ENCODE assay signal across 7 cellular contexts in the genomic region with DNA sequence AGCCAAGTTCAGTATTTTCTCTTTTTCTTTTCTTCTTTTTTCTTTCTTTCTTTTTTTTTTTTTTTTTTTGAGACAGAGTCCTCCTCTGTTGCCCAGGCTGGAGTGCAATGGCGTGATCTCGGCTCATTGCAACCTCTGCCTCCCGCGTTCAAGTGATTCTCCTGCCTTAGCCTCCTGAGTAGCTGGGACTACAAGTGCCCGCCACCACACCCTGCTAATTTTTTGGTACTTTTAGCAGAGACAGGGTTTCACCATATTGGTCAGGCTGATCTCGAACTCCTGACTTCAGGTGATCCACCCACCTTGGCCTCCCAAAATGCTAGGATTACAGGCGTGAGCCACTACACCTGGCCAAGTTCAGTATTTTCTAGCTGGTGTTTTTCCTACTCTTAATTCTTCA. TPM values are rescaled to one million over a fixed set of nuclear protein-coding genes. Genes with fewer than 3 reads are reported as not detected.
DNase-seq lines count a peak whose midpoint lies in the region; ATAC-seq and TF ChIP-seq lines count a peak whose summit lies in the region.
"Not testable (repeated sequence)": the region's sequence is repeated elsewhere in the genome, so short reads cannot be mapped to it uniquely, and the experiment has no call there.
"Had no signal": no experiment of that assay in that cellular context is flagged by ENCODE, and none has a peak within 500 bp of the region (broad histone marks: within the 10 kb centered on the region; RNA-seq: fewer than 3 reads in every experiment).

No MANE protein-coding gene starts in this region.

- not testable (repeated sequence) for DNase-seq in T-helper 17 cell; activated T-cell treated with anti-CD3 and anti-CD28 coated beads, Interleukin-2, amount 50 U/mL, for 72 hours; neural crest cell (ENCODE audit: low read depth, low spot score)
- peak; percentile 54 for DNase-seq in right atrium auricular region (ENCODE audit: low spot score)

- not testable (repeated sequence) for H3K4me1 ChIP-seq in HEK293 (ENCODE audit: control insufficient read depth, insufficient read depth, low read length)
- H3K4me1 ChIP-seq in right atrium auricular region = peaks cover 0 to 39% of the 10 kb centered on the region in 2 donors

- H3K27me3 ChIP-seq in right atrium auricular region = not testable (repeated sequence)

- not testable (repeated sequence) for H3K9me3 ChIP-seq in HEK293 (ENCODE audit: control insufficient read depth, insufficient read depth, low read depth, low read length); T-helper 17 cell (ENCODE audit: control insufficient read depth, low read length, poor library complexity, severe bottlenecking); right atrium auricular region

- POLR2A ChIA-PET in HEK293 (lab: Yijun Ruan, JAX) = interaction anchor here (0.7 to 1.2 kb wide), 4 partner anchors 10 to 37 kb away, joined by 4 to 7 read pairs (median 6); no protein-coding TSS in a partner anchor

- H3K9me3 Mint-ChIP-seq in activated T-cell treated with anti-CD3 and anti-CD28 coated beads, Interleukin-2, amount 50 U/mL, for 72 hours; neural crest cell: not testable (repeated sequence)

- not testable (repeated sequence) for ATAC-seq in T-helper 17 cell; activated T-cell treated with anti-CD3 and anti-CD28 coated beads, Interleukin-2, amount 50 U/mL, for 72 hours (replicated peaks in 1 of 2)

- H3K4me3 ChIP-seq in HEK293 (ENCODE audit: low read depth, low read length); right atrium auricular region: not testable (repeated sequence)

- H3K4me3 Mint-ChIP-seq in T-helper 17 cell (peak overlapping the region; percentile 36), neural crest cell (peak overlapping the region; percentile 92)
- H3K4me3 Mint-ChIP-seq in activated T-cell treated with anti-CD3 and anti-CD28 coated beads, Interleukin-2, amount 50 U/mL, for 72 hours = not testable (repeated sequence)

- H3K36me3 ChIP-seq in HEK293 (ENCODE audit: control insufficient read depth in 2 of 2, insufficient read depth in 1 of 2, low read length in 2 of 2) (peaks cover 14 to 29% of the 10 kb centered on the region in 2 experiments; a peak in 2 of 3 replicates), right atrium auricular region (peaks cover 19% of the 10 kb centered on the region)

- H3K36me3 Mint-ChIP-seq in T-helper 17 cell (ENCODE audit: low read depth); neural crest cell (ENCODE audit: low read depth): not testable (repeated sequence)
- peaks cover 5 to 11% of the 10 kb centered on the region in 2 donors for H3K36me3 Mint-ChIP-seq in activated T-cell treated with anti-CD3 and anti-CD28 coated beads, Interleukin-2, amount 50 U/mL, for 72 hours (ENCODE audit: insufficient read depth in 2 of 2)

- CTCF ChIA-PET in HEK293 (lab: Yijun Ruan, JAX) = interaction anchor here (0.6 to 16.5 kb wide), 8 partner anchors 8 to 460 kb away, joined by 3 to 386 read pairs (median 6); a partner anchor contains a TSS

- not testable (repeated sequence) for TF ChIP-seq CTCF in HEK293 (tag by site-specific recombination; IDR thresholded peaks at IDR 0.05); right atrium auricular region (IDR thresholded peaks at IDR 0.05); neural crest cell (conservative IDR thresholded peaks at IDR 0.05)

- not testable (repeated sequence) for H3K27ac Mint-ChIP-seq in T-helper 17 cell; neural crest cell (ENCODE audit: unreplicated experiment)
- H3K27ac Mint-ChIP-seq in activated T-cell treated with anti-CD3 and anti-CD28 coated beads, Interleukin-2, amount 50 U/mL, for 72 hours = peak overlapping the region; percentile 68

- not testable (repeated sequence) for H3K27me3 Mint-ChIP-seq in T-helper 17 cell; activated T-cell treated with anti-CD3 and anti-CD28 coated beads, Interleukin-2, amount 50 U/mL, for 72 hours (ENCODE audit: low read depth); neural crest cell (ENCODE audit: low read depth)

- H3K27ac ChIP-seq in HEK293 (ENCODE audit: extremely low read depth, low read depth, low read length); right atrium auricular region: not testable (repeated sequence)

- peaks cover 34% of the 10 kb centered on the region for H3K4me1 Mint-ChIP-seq in T-helper 17 cell
- H3K4me1 Mint-ChIP-seq in activated T-cell treated with anti-CD3 and anti-CD28 coated beads, Interleukin-2, amount 50 U/mL, for 72 hours (ENCODE audit: low read depth) = peaks cover 51% of the 10 kb centered on the region
- peaks cover 38% of the 10 kb centered on the region for H3K4me1 Mint-ChIP-seq in neural crest cell

TF ChIP-seq in HEK293, 187 proteins besides CTCF, POLR2A, EP300 and RAD21:
- TF ChIP-seq, protein P1, sequence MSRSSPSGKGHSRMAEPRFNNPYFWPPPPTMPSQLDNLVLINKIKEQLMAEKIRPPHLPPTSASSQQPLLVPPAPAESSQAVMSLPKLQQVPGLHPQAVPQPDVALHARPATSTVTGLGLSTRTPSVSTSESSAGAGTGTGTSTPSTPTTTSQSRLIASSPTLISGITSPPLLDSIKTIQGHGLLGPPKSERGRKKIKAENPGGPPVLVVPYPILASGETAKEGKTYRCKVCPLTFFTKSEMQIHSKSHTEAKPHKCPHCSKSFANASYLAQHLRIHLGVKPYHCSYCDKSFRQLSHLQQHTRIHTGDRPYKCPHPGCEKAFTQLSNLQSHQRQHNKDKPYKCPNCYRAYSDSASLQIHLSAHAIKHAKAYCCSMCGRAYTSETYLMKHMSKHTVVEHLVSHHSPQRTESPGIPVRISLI (tag by site-specific recombination; IDR thresholded peaks at IDR 0.05) = 0 out of 2 replicates have a peak, but pooled peaks have one; percentile 15

RNA-seq across cellular contexts. Expression of a gene that starts 4.0 kb away (rescaled TPM):
- total RNA-seq in T-helper 17 cell = 10 to 100 TPM; 92.6 to 97.0 TPM
- 100 to 1,000 TPM; 202 to 223 TPM for total RNA-seq in activated T-cell treated with anti-CD3 and anti-CD28 coated beads, Interleukin-2, amount 50 U/mL, for 72 hours
- 100 to 1,000 TPM; 702 to 859 TPM for total RNA-seq in right atrium auricular region
- 651 and 672 TPM in 2 replicates for total RNA-seq in neural crest cell
- total RNA-seq: A172 had no signal

RNA-seq across cellular contexts. Expression of a gene that starts 4.3 kb away (rescaled TPM):
- total RNA-seq in T-helper 17 cell = 1 to 10 TPM in 1 of 2 donors, under 1 TPM in 1; 0.85 to 3.0 TPM
- total RNA-seq in activated T-cell treated with anti-CD3 and anti-CD28 coated beads, Interleukin-2, amount 50 U/mL, for 72 hours = 10 to 100 TPM; 23.7 to 27.1 TPM
- not detected for total RNA-seq in right atrium auricular region
- total RNA-seq in neural crest cell = 34.7 and 49.1 TPM in 2 replicates
- total RNA-seq: A172, B cell had no signal

RNA-seq across cellular contexts. Expression of a gene that starts 6.3 kb away (rescaled TPM):
- 1,000 to 10,000 TPM; 1,500 to 1,584 TPM for total RNA-seq in T-helper 17 cell
- total RNA-seq in activated T-cell treated with anti-CD3 and anti-CD28 coated beads, Interleukin-2, amount 50 U/mL, for 72 hours = 100 to 1,000 TPM; 574 to 618 TPM
- total RNA-seq in right atrium auricular region = 100 to 1,000 TPM; 321 to 506 TPM
- 9.3 and 9.6 TPM in 2 replicates for total RNA-seq in neural crest cell

RNA-seq across cellular contexts. Expression of a gene that starts 8.8 kb away (rescaled TPM):
- total RNA-seq in T-helper 17 cell (1 to 10 TPM; 3.1 to 5.7 TPM), right atrium auricular region (1 to 10 TPM; 3.1 to 4.0 TPM), neural crest cell (74.5 and 87.4 TPM in 2 replicates)
- total RNA-seq in activated T-cell treated with anti-CD3 and anti-CD28 coated beads, Interleukin-2, amount 50 U/mL, for 72 hours = 10 to 100 TPM; 29.6 to 31.1 TPM

RNA-seq across cellular contexts. Expression of a gene that starts 22.3 kb away (rescaled TPM):
- total RNA-seq in T-helper 17 cell (10 to 100 TPM; 14.9 to 19.3 TPM), right atrium auricular region (10 to 100 TPM; 11.4 to 12.2 TPM), neural crest cell (27.9 and 28.8 TPM in 2 replicates)
- total RNA-seq in activated T-cell treated with anti-CD3 and anti-CD28 coated beads, Interleukin-2, amount 50 U/mL, for 72 hours = 10 to 100 TPM; 38.8 to 41.0 TPM

Comparison
In these comparisons a context has a peak if more than half of its experiments do, and no peak if none do; other contexts are left out.
1. RNA of a gene that starts 6.3 kb away (total RNA-seq): 1,500 to 1,584 TPM in T-helper 17 cell, 574 to 618 TPM in activated T-cell treated with anti-CD3 and anti-CD28 coated beads, Interleukin-2, amount 50 U/mL, for 72 hours and 321 to 506 TPM in right atrium auricular region; 9.3 to 9.6 TPM in neural crest cell; every median in the first group is over 10 times any median in the second.